8 cellular contexts compared by ENCODE assay signal in genomic region chr19:12983561-12984142, GRCh38. TPM values are rescaled to one million over a fixed set of nuclear protein-coding genes. Genes with fewer than 3 reads are reported as not detected.
DNase-seq lines count a peak whose midpoint lies in the region; ATAC-seq, FAIRE-seq and TF ChIP-seq lines count a peak whose summit lies in the region.

No MANE protein-coding gene starts in this region.

- no peak overlapping the region for H3K4me3 Mint-ChIP-seq in WTC11

- in situ Hi-C loops in mammary epithelial cell (cut with MboI; ENCODE audit: low sequenced_read_pairs in 2 of 2) = loop anchor here (10.0 to 25.0 kb wide), 2 partner anchors 81 to 604 kb away; no protein-coding TSS in a partner anchor

- ATAC-seq in GM18505 (IDR thresholded peaks at IDR 0.05; ENCODE audit: unreplicated experiment) (peak; percentile 73), WTC11 (peak; percentile 76), GM19351 (IDR thresholded peaks at IDR 0.05; ENCODE audit: unreplicated experiment) (no peak)

- TF ChIP-seq CTCF in A673 (conservative IDR thresholded peaks at IDR 0.05; ENCODE audit: low read depth, low read length) = peak; percentile 87
- TF ChIP-seq CTCF in WTC11 (IDR thresholded peaks at IDR 0.05) = peak; percentile 94
- peak; percentile 73 to 91 for TF ChIP-seq CTCF in mammary epithelial cell (conservative IDR thresholded peaks at IDR 0.05 in 1 of 2, IDR thresholded peaks at IDR 0.05 in 1 of 2; ENCODE audit: extremely low read depth in 1 of 2, insufficient read depth in 1 of 2, low read depth in 1 of 2, low read length in 2 of 2)
- peak; percentile 99 for TF ChIP-seq CTCF in kidney (IDR thresholded peaks at IDR 0.05; ENCODE audit: borderline replicate concordance, extremely low read depth, insufficient read depth)

- no peak for FAIRE-seq in kidney (lab: Jason Lieb, UNC)

- 77% methylated on average over 5 of the region's 49 CpGs for WGBS in mammary epithelial cell (ENCODE audit: low coverage, missing lambda C conversion rate)

- no peak for TF ChIP-seq POLR2A in GM18505 (IDR thresholded peaks at IDR 0.05; ENCODE audit: borderline replicate concordance, extremely low read depth, insufficient read depth, insufficient read length)

- dilution Hi-C loops in mammary epithelial cell (cut with HindIII; ENCODE audit: low sequenced_read_pairs) = no loop called here

- no peaks in the 10 kb centered on the region for H3K27me3 ChIP-seq in A673 (replicated peaks; ENCODE audit: insufficient read depth, low read depth, low read length, poor library complexity)
- no peaks in the 10 kb centered on the region for H3K27me3 ChIP-seq in mammary epithelial cell (ENCODE audit: insufficient read depth, low read length)

- CTCF ChIA-PET in A673 (lab: Charles Lee) = interaction anchor here (0.6 to 2.1 kb wide), 5 partner anchors 30 to 184 kb away, joined by 3 to 14 read pairs (median 4); no protein-coding TSS in a partner anchor
- CTCF ChIA-PET in WTC11 (lab: Charles Lee) = interaction anchor here (0.5 to 4.6 kb wide), 13 partner anchors 18 to 121 kb away, joined by 3 to 66 read pairs (median 4); no protein-coding TSS in a partner anchor
- CTCF ChIA-PET in mammary epithelial cell (lab: Charles Lee; ENCODE audit: low non-redundant PET) = interaction anchor here (1.0 kb wide), 1 partner anchor 77 kb away, joined by 6 read pairs; no protein-coding TSS in a partner anchor

- no peaks in the 10 kb centered on the region for H3K36me3 ChIP-seq in A673 (ENCODE audit: insufficient read depth, low read length, poor library complexity, severe bottlenecking)
- no peaks in the 10 kb centered on the region for H3K36me3 ChIP-seq in mammary epithelial cell (ENCODE audit: insufficient read depth, low read length)
- H3K36me3 ChIP-seq in kidney (ENCODE audit: control insufficient read depth in 1 of 2, insufficient read depth in 2 of 2, low read length in 2 of 2) = no peaks in the 10 kb centered on the region

- BruUV-seq in A673 (replicated peaks; lab: Mats Ljungman, UMichigan) (no TSS peak), mammary epithelial cell (replicated peaks; lab: Mats Ljungman, UMichigan) (no TSS peak)

- peak overlapping the region; percentile 65 for H3K4me2 ChIP-seq in mammary epithelial cell (ENCODE audit: insufficient read depth, low read depth, low read length)

- H2AFZ ChIP-seq in mammary epithelial cell (ENCODE audit: low read depth, low read length) = peak overlapping the region; percentile 56

- no peaks in the 10 kb centered on the region for H4K20me1 ChIP-seq in mammary epithelial cell (ENCODE audit: insufficient read depth, low read length)

- intact Hi-C loops in A673 (cut with micrococcal nuclease; ENCODE audit: unreplicated experiment) = loop anchor here (1.0 kb wide), 2 partner anchors 78 to 110 kb away; no protein-coding TSS in a partner anchor
- intact Hi-C loops in mammary epithelial cell (cut with micrococcal nuclease) = loop anchor here (1.0 kb wide), 3 partner anchors 47 to 110 kb away; no protein-coding TSS in a partner anchor
- intact Hi-C loops in kidney (cut with DNase I) = no loop called here

- H3K9me3 ChIP-seq in A673 (ENCODE audit: low read depth, low read length, poor library complexity, severe bottlenecking) = no peaks in the 10 kb centered on the region
- no peaks in the 10 kb centered on the region for H3K9me3 ChIP-seq in mammary epithelial cell (replicated peaks; ENCODE audit: insufficient read depth, low read length)
- no peaks in the 10 kb centered on the region for H3K9me3 ChIP-seq in kidney (ENCODE audit: control insufficient read depth in 1 of 2, low read length in 2 of 2)

- no peak overlapping the region for H3K9ac ChIP-seq in mammary epithelial cell (ENCODE audit: insufficient read depth, low read length)
- H3K9ac ChIP-seq in kidney (ENCODE audit: low read length in 2 of 2) = no peak overlapping the region

- peaks cover 39% of the 10 kb centered on the region for H3K27me3 Mint-ChIP-seq in WTC11 (ENCODE audit: low read depth)

- H3K27ac Mint-ChIP-seq in WTC11 = no peak overlapping the region

- H3K4me1 ChIP-seq in A673 (ENCODE audit: insufficient read depth, low read length, poor library complexity, severe bottlenecking) (peaks cover 6% of the 10 kb centered on the region), mammary epithelial cell (ENCODE audit: insufficient read depth, low read length) (peaks cover 5% of the 10 kb centered on the region), kidney (ENCODE audit: control insufficient read depth in 1 of 2, insufficient read depth in 1 of 2, low read depth in 1 of 2, low read length in 2 of 2) (peaks cover 4 to 11% of the 10 kb centered on the region in 2 donors)

- H3K79me2 ChIP-seq in mammary epithelial cell (ENCODE audit: insufficient read depth, low read length) = no peaks in the 10 kb centered on the region

- no peaks in the 10 kb centered on the region for H3K9me3 Mint-ChIP-seq in WTC11

- POLR2A ChIA-PET in A673 (lab: Charles Lee; ENCODE audit: low non-redundant PET) (no interaction called here), WTC11 (lab: Charles Lee) (no interaction called here)

- H3K4me3 ChIP-seq in A673 (ENCODE audit: low read depth, low read length, poor library complexity, severe bottlenecking) = peak overlapping the region; percentile 48
- peak overlapping the region in 1 of 3 experiments; percentile 34 for H3K4me3 ChIP-seq in mammary epithelial cell (replicated peaks in 1 of 3; ENCODE audit: insufficient read depth in 1 of 3, low read depth in 2 of 3, low read length in 3 of 3)
- no peak overlapping the region for H3K4me3 ChIP-seq in kidney (ENCODE audit: low read length in 2 of 2)

- H3K27ac ChIP-seq in A673 (ENCODE audit: low read depth, low read length, poor library complexity, severe bottlenecking) (no peak overlapping the region), mammary epithelial cell (ENCODE audit: insufficient read depth, low read depth, low read length) (peak overlapping the region; percentile 50), kidney (ENCODE audit: low read depth in 2 of 2, low read length in 2 of 2) (no peak overlapping the region)

- H3K36me3 Mint-ChIP-seq in WTC11 = no peaks in the 10 kb centered on the region

- DNase-seq in A673 (ENCODE audit: low spot score) (peak; percentile 85), NCI-H2029 (lab: John Stamatoyannopoulos, UW) (peak; percentile 70), WTC11 (ENCODE audit: low spot score) (peak; percentile 81), mammary epithelial cell (peak; percentile 73), kidney (peak; percentile 92)
- DNase-seq in stimulated activated CD4-positive, alpha-beta T cell treated with anti-CD3 and anti-CD28 coated beads, Interleukin-15, amount 100 ng/mL, for 24 hours = peak; percentile 83

- H3K4me1 Mint-ChIP-seq in WTC11 = peaks cover 6% of the 10 kb centered on the region; the same call in 1 of the 2 replicates

TF ChIP-seq in WTC11, 78 proteins besides CTCF, POLR2A, EP300 and RAD21 (continues in another document):
- TF ChIP-seq ZNF416 (CRISPR knock-in tag; IDR thresholded peaks at IDR 0.05) (0 out of 2 replicates have a peak, but pooled peaks have one; percentile 57), ATF6 (CRISPR knock-in tag; IDR thresholded peaks at IDR 0.05) (no peak), E2F5 (CRISPR knock-in tag; IDR thresholded peaks at IDR 0.05) (peak; percentile 87; the same call in 1 of the 2 replicates)

RNA-seq across cellular contexts. Expression of gene NFIX, which starts 11.6 kb away (rescaled TPM):
- total RNA-seq in A673 (2021) (69.7 and 77.9 TPM in 2 replicates), WTC11 (2021) (0.44 to 1.5 TPM (median 1.4 TPM) in 3 replicates), mammary epithelial cell (10 to 100 TPM; 43.2 to 76.1 TPM), kidney (65.0 TPM)
- polyA plus RNA-seq in mammary epithelial cell (24.5 TPM), kidney (ENCODE audit: insufficient read depth, low read depth, low replicate concordance) (4.3 TPM)
- polyA minus RNA-seq in mammary epithelial cell = 215 TPM

RNA-seq across cellular contexts. Expression of gene DAND5, which starts 14.3 kb away (rescaled TPM):
- total RNA-seq in A673 (2021) (0.17 TPM in 2 replicates), WTC11 (2021) (0.18 to 0.23 TPM (median 0.22 TPM) in 3 replicates), mammary epithelial cell (under 1 TPM; under 0.01 to 0.28 TPM), kidney (not detected)
- polyA plus RNA-seq in mammary epithelial cell (0.07 TPM), kidney (ENCODE audit: insufficient read depth, low read depth, low replicate concordance) (not detected)
- polyA minus RNA-seq in mammary epithelial cell = not detected

RNA-seq across cellular contexts. Expression of gene GADD45GIP1, which starts 26.6 kb away (rescaled TPM):
- total RNA-seq in A673 (2021) (61.1 and 67.5 TPM in 2 replicates), WTC11 (2021) (54.4 to 57.9 TPM (median 56.1 TPM) in 3 replicates), mammary epithelial cell (10 to 100 TPM; 11.5 to 34.5 TPM), kidney (18.4 TPM)
- polyA plus RNA-seq in mammary epithelial cell (35.6 TPM), kidney (ENCODE audit: insufficient read depth, low read depth, low replicate concordance) (71.3 TPM)
- polyA minus RNA-seq in mammary epithelial cell = 13.5 TPM

RNA-seq across cellular contexts. Expression of gene RAD23A, which starts 38.0 kb away (rescaled TPM):
- total RNA-seq in A673 (2021) (183 and 186 TPM in 2 replicates), WTC11 (2021) (84.3 to 96.6 TPM (median 96.2 TPM) in 3 replicates), mammary epithelial cell (100 to 1,000 TPM; 101 to 123 TPM), kidney (79.2 TPM)
- polyA plus RNA-seq in mammary epithelial cell (95.0 TPM), kidney (ENCODE audit: insufficient read depth, low read depth, low replicate concordance) (105 TPM)
- 148 TPM for polyA minus RNA-seq in mammary epithelial cell

RNA-seq across cellular contexts. Expression of gene CALR, which starts 45.2 kb away (rescaled TPM):
- 994 and 1,019 TPM in 2 replicates for total RNA-seq in A673 (2021)
- 977 to 1,088 TPM (median 978 TPM) in 3 replicates for total RNA-seq in WTC11 (2021)
- total RNA-seq in mammary epithelial cell = 1,000 to 10,000 TPM; 1,117 to 1,135 TPM
- 1,343 TPM for polyA plus RNA-seq in mammary epithelial cell
- polyA minus RNA-seq in mammary epithelial cell = 1,452 TPM
- total RNA-seq in kidney = 1,087 TPM
- polyA plus RNA-seq in kidney (ENCODE audit: insufficient read depth, low read depth, low replicate concordance) = 1,037 TPM

Comparison
In these comparisons a context has a peak if more than half of its experiments do, and no peak if none do; other contexts are left out.
1. RNA of gene NFIX, which starts 11.6 kb away (total RNA-seq): 43.2 to 76.1 TPM in mammary epithelial cell, 69.7 to 77.9 TPM in A673 and 65.0 TPM in kidney (single experiment); 0.44 to 1.5 TPM in WTC11; every median in the first group is over 10 times any median in the second.
2. Peak in every context shown above with its lines, with median percentiles within 50 percentile points of each other: DNase-seq and CTCF ChIP-seq.